ENCODE assay signal across 8 cellular contexts in genomic region chr17:75753514-75754377, GRCh38. TPM values are rescaled to one million over a fixed set of nuclear protein-coding genes. Genes with fewer than 3 reads are reported as not detected.
DNase-seq lines count a peak whose midpoint lies in the region; ATAC-seq and TF ChIP-seq lines count a peak whose summit lies in the region.

No MANE protein-coding gene starts in this region.

- H3K18ac ChIP-seq in mesenchymal stem cell (ENCODE audit: low read depth in 1 of 2, low read length in 2 of 2): peak overlapping the region; percentile 77 to 86

- H2AK5ac ChIP-seq in mesenchymal stem cell (ENCODE audit: low read length, severe bottlenecking): no peak overlapping the region

- no peak overlapping the region for H2BK5ac ChIP-seq in mesenchymal stem cell (ENCODE audit: low read depth, low read length, poor library complexity, severe bottlenecking)

- ATAC-seq in GM19455 (IDR thresholded peaks at IDR 0.05; ENCODE audit: unreplicated experiment) (peak; percentile 52), HG02588 (IDR thresholded peaks at IDR 0.05; ENCODE audit: unreplicated experiment) (no peak)

- TF ChIP-seq CTCF in BE2C (IDR thresholded peaks at IDR 0.05; ENCODE audit: low read depth, low read length) (peak; percentile 51), dorsolateral prefrontal cortex (IDR thresholded peaks at IDR 0.05 in 54 of 56, conservative IDR thresholded peaks at IDR 0.05 in 2 of 56; ENCODE audit: low read depth in 1 of 56, partially characterized antibody in 56 of 56) (peak in 55 of 56 donors; percentile 29 to 92 (median 70))

- peak overlapping the region; percentile 32 for H2AFZ ChIP-seq in mesenchymal stem cell (ENCODE audit: low read depth, low read length)

- intact Hi-C loops in dorsolateral prefrontal cortex (cut with DNase I): loop anchor here (10.0 kb wide), 2 partner anchors 329 to 339 kb away; no protein-coding TSS in a partner anchor

- peak overlapping the region; percentile 74 for H3K9ac ChIP-seq in mesenchymal stem cell (ENCODE audit: low read length)

- H3K36me3 ChIP-seq in BE2C (no peaks in the 10 kb centered on the region), mesenchymal stem cell (ENCODE audit: control insufficient read depth in 1 of 2, insufficient read depth in 2 of 2, low read depth in 1 of 2, low read length in 2 of 2) (peaks cover 0 to 98% of the 10 kb centered on the region in 2 experiments)

- peak overlapping the region; percentile 38 for H3K4me3 ChIP-seq in BE2C (ENCODE audit: low read depth, low read length)
- peak overlapping the region; percentile 32 to 71 (median 56) for H3K4me3 ChIP-seq in dorsolateral prefrontal cortex
- peak overlapping the region in 1 of 2 experiments; percentile 73 for H3K4me3 ChIP-seq in mesenchymal stem cell (ENCODE audit: insufficient read depth in 1 of 2, low read depth in 1 of 2, low read length in 2 of 2)

- DNase-seq in BE2C (peak; percentile 83), MV-4-11 (lab: John Stamatoyannopoulos, UW) (peak; percentile 60), dorsolateral prefrontal cortex (peak; percentile 47 to 81 (median 69)), mesenchymal stem cell (peak; percentile 69)
- peak; percentile 76 for DNase-seq in activated CD4-positive, alpha-beta T cell treated with anti-CD3 and anti-CD28 coated beads for 48 hours
- peak; percentile 42 to 56 for DNase-seq in stimulated activated CD8-positive, alpha-beta memory T cell treated with anti-CD3 and anti-CD28 coated beads, Interleukin-2, amount 100 ng/mL, for 1 hour (ENCODE audit: low read depth in 2 of 2)

- H3K9me3 ChIP-seq in BE2C: no peaks in the 10 kb centered on the region
- H3K9me3 ChIP-seq in mesenchymal stem cell (ENCODE audit: control insufficient read depth, low read length): no peaks in the 10 kb centered on the region

- 34% methylated on average over 28 of the region's 76 CpGs for WGBS in mesenchymal stem cell

- H3K4me1 ChIP-seq in BE2C: no peaks in the 10 kb centered on the region; the same call in 1 of the 2 replicates
- peaks cover 32% of the 10 kb centered on the region for H3K4me1 ChIP-seq in mesenchymal stem cell (ENCODE audit: control insufficient read depth, insufficient read depth, low read depth, low read length)

- peak overlapping the region; percentile 96 for H4K8ac ChIP-seq in mesenchymal stem cell (ENCODE audit: low read length)

- H3K79me1 ChIP-seq in mesenchymal stem cell (replicated peaks; ENCODE audit: low read length, poor library complexity, severe bottlenecking): peaks cover 9% of the 10 kb centered on the region

- H3K23ac ChIP-seq in mesenchymal stem cell (ENCODE audit: low read length in 2 of 2): no peak overlapping the region

- peak overlapping the region; percentile 95 for H2BK120ac ChIP-seq in mesenchymal stem cell (ENCODE audit: low read depth, low read length)

- peak overlapping the region; percentile 94 for H2BK15ac ChIP-seq in mesenchymal stem cell (ENCODE audit: low read depth, poor library complexity, severe bottlenecking)

- H3K27me3 ChIP-seq in BE2C: no peaks in the 10 kb centered on the region
- no peaks in the 10 kb centered on the region for H3K27me3 ChIP-seq in dorsolateral prefrontal cortex
- peaks cover 0 to 10% of the 10 kb centered on the region in 2 experiments for H3K27me3 ChIP-seq in mesenchymal stem cell (ENCODE audit: control insufficient read depth in 1 of 2, insufficient read depth in 1 of 2, low read length in 2 of 2)

- peak overlapping the region in 1 of 2 experiments; percentile 27 for H3K14ac ChIP-seq in mesenchymal stem cell (ENCODE audit: low read length in 2 of 2)

- H2BK12ac ChIP-seq in mesenchymal stem cell (ENCODE audit: low read length in 2 of 2): peak overlapping the region; percentile 61 to 70

- H3K4me2 ChIP-seq in mesenchymal stem cell (ENCODE audit: low read length, poor library complexity, severe bottlenecking): peak overlapping the region; percentile 48

- H3K27ac ChIP-seq in dorsolateral prefrontal cortex: peak overlapping the region in 56 of 59 donors; percentile 3 to 88 (median 72)
- no peak overlapping the region for H3K27ac ChIP-seq in mesenchymal stem cell (ENCODE audit: low read length, poor library complexity, severe bottlenecking)

- H3K4ac ChIP-seq in mesenchymal stem cell (ENCODE audit: low read depth in 1 of 2, low read length in 2 of 2): peak overlapping the region; percentile 86 to 94

- H4K91ac ChIP-seq in mesenchymal stem cell (ENCODE audit: low read length): peak overlapping the region; percentile 94

RNA-seq across cellular contexts. Expression of gene GALK1, which starts 11.2 kb away (rescaled TPM):
- 20.7 TPM for polyA plus RNA-seq in BE2C (2012; ENCODE audit: insufficient read depth, insufficient read length, low read depth)
- 10 to 100 TPM in 114 of 120 experiments, 1 to 10 TPM in 6; 6.0 to 32.0 (median 16.1) TPM for total RNA-seq in dorsolateral prefrontal cortex
- 29.0 TPM for polyA plus RNA-seq in mesenchymal stem cell (2013, experiment 1 of 2)
- polyA plus RNA-seq in mesenchymal stem cell (2013, experiment 2 of 2): 27.7 TPM

RNA-seq across cellular contexts. Expression of gene UNK, which starts 30.9 kb away (rescaled TPM):
- polyA plus RNA-seq in BE2C (2012; ENCODE audit: insufficient read depth, insufficient read length, low read depth): 27.3 TPM
- 10 to 100 TPM; 20.6 to 51.6 (median 29.4) TPM for total RNA-seq in dorsolateral prefrontal cortex
- polyA plus RNA-seq in mesenchymal stem cell (2013, experiment 1 of 2): 16.2 TPM
- polyA plus RNA-seq in mesenchymal stem cell (2013, experiment 2 of 2): 14.8 TPM

RNA-seq across cellular contexts. Expression of gene ITGB4, which starts 32.5 kb away (rescaled TPM):
- 2.8 TPM for polyA plus RNA-seq in BE2C (2012; ENCODE audit: insufficient read depth, insufficient read length, low read depth)
- total RNA-seq in dorsolateral prefrontal cortex: 100 to 1,000 TPM in 39 of 120 experiments, 10 to 100 TPM in 81; 27.8 to 292 (median 83.1) TPM
- polyA plus RNA-seq in mesenchymal stem cell (2013, experiment 1 of 2): 1.3 TPM
- polyA plus RNA-seq in mesenchymal stem cell (2013, experiment 2 of 2): 1.0 TPM
